Comparison of ENCODE assay signal across 20 cellular contexts in genomic region chr13:102214956-102215355, GRCh38.
"Had no signal": no experiment of that assay in that cellular context is flagged by ENCODE, and none has a peak within 500 bp of the region (broad histone marks: within the 10 kb centered on the region; RNA-seq: fewer than 3 reads in every experiment).

No MANE protein-coding gene starts in this region.

- DNase-seq: colonic mucosa; cortex of kidney; dermis blood vessel endothelial cell; dorsolateral prefrontal cortex; effector CD4-positive, alpha-beta T cell; effector CD8-positive, alpha-beta T cell; effector memory CD4-positive, alpha-beta T cell; effector memory CD8-positive, alpha-beta T cell; endodermal cell; erythroblast; esophagus squamous epithelium; foreskin fibroblast; foreskin keratinocyte; foreskin melanocyte; gastrocnemius medialis; glutamatergic neuron; heart left ventricle; heart right ventricle had no signal

- ATAC-seq: effector memory CD8-positive, alpha-beta T cell; esophagus mucosa; foreskin keratinocyte; gastrocnemius medialis; gastroesophageal sphincter; heart left ventricle; heart right ventricle had no signal
